In genomic region chr11:114070464-114071139, GRCh38 we compare ENCODE assay signal across 16 cellular contexts.
"Had no signal": no experiment of that assay in that cellular context is flagged by ENCODE, and none has a peak within 500 bp of the region (broad histone marks: within the 10 kb centered on the region; RNA-seq: fewer than 3 reads in every experiment).

No MANE protein-coding gene starts in this region.

- H2AFZ ChIP-seq: hepatocyte had no signal

- H3K27me3 ChIP-seq: esophagus squamous epithelium, hepatocyte, ovary, transverse colon, vagina had no signal

- H3K27me3 Mint-ChIP-seq: activated CD4-positive, alpha-beta memory T cell treated with anti-CD3 and anti-CD28 coated beads, Interleukin-2, amount 10 ng/mL, durations not matched to agents 7 days and 5 days; activated T-cell treated with anti-CD3 and anti-CD28 coated beads, Interleukin-2, amount 50 U/mL, for 24 hours had no signal

- H3K4me2 ChIP-seq: hepatocyte had no signal

- H3K4me3 Mint-ChIP-seq: activated CD4-positive, alpha-beta memory T cell treated with anti-CD3 and anti-CD28 coated beads, Interleukin-2, amount 10 ng/mL, durations not matched to agents 7 days and 5 days; activated naive CD4-positive, alpha-beta T cell treated with anti-CD3 and anti-CD28 coated beads for 36 hours; activated T-cell treated with anti-CD3 and anti-CD28 coated beads, Interleukin-2, amount 50 U/mL, for 24 hours; dendritic cell treated with granulocyte-macrophage colony-stimulating factor and Interleukin-4, amounts not matched to agents 40 ng/mL and 50 ng/mL, for 4 days had no signal

- H3K36me3 ChIP-seq: ovary had no signal

- H3K9me3 Mint-ChIP-seq: activated CD4-positive, alpha-beta memory T cell treated with anti-CD3 and anti-CD28 coated beads, Interleukin-2, amount 10 ng/mL, durations not matched to agents 7 days and 5 days; activated naive CD4-positive, alpha-beta T cell treated with anti-CD3 and anti-CD28 coated beads for 36 hours; activated T-cell treated with anti-CD3 and anti-CD28 coated beads, Interleukin-2, amount 50 U/mL, for 24 hours; dendritic cell treated with granulocyte-macrophage colony-stimulating factor and Interleukin-4, amounts not matched to agents 40 ng/mL and 50 ng/mL, for 4 days had no signal

- H3K9me3 ChIP-seq: esophagus squamous epithelium, ovary, transverse colon, vagina had no signal

- H3K27ac ChIP-seq: hepatocyte, ovary, vagina had no signal

- H3K27ac Mint-ChIP-seq: activated CD4-positive, alpha-beta memory T cell treated with anti-CD3 and anti-CD28 coated beads, Interleukin-2, amount 10 ng/mL, durations not matched to agents 7 days and 5 days; activated naive CD4-positive, alpha-beta T cell treated with anti-CD3 and anti-CD28 coated beads for 36 hours; activated T-cell treated with anti-CD3 and anti-CD28 coated beads, Interleukin-2, amount 50 U/mL, for 24 hours; dendritic cell treated with granulocyte-macrophage colony-stimulating factor and Interleukin-4, amounts not matched to agents 40 ng/mL and 50 ng/mL, for 4 days had no signal

- H3K4me3 ChIP-seq: hepatocyte, transverse colon, vagina had no signal

- DNase-seq: activated CD4-positive, alpha-beta memory T cell treated with anti-CD3 and anti-CD28 coated beads, Interleukin-2, amount 10 ng/mL, durations not matched to agents 7 days and 5 days; activated CD4-positive, alpha-beta T cell treated with anti-CD3 and anti-CD28 coated beads for 48 hours; activated CD4-positive, CD25-positive, alpha-beta regulatory T cell; activated naive CD4-positive, alpha-beta T cell treated with anti-CD3 and anti-CD28 coated beads for 36 hours; activated T-cell treated with anti-CD3 and anti-CD28 coated beads, Interleukin-2, amount 50 U/mL, for 24 hours; effector memory CD4-positive, alpha-beta T cell; esophagus squamous epithelium; islet precursor cell; stimulated activated naive CD4-positive, alpha-beta T cell; T-helper 1 cell; T1000; transverse colon had no signal
